In the genomic region with DNA sequence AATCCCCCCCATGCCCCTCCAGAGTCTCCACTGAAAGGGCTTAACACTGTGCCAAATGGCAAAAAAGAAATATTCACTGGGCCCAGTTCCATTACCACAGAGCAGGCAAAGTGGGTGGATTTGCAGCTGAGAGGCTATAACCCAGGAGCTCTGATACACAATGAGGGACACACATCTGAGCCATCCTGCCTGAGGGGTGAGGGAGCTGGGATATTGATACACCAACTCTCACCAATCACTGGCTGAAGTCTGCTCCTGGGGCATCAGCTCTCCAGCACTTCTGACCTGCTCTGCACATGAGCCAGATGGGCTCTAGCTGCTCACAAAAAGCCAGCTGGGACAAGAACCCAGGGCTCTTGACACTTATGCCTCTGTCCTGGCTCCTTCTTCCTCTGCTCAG, we compare ENCODE assay signal across 9 cellular contexts. TPM values are rescaled to one million over a fixed set of nuclear protein-coding genes. Genes with fewer than 3 reads are reported as not detected.
"Had no signal": no experiment of that assay in that cellular context is flagged by ENCODE, and none has a peak within 500 bp of the region (broad histone marks: within the 10 kb centered on the region; RNA-seq: fewer than 3 reads in every experiment).

No MANE protein-coding gene starts in this region.

- H3K27ac ChIP-seq: HL-60, KMS-11 had no signal

- H3K4me3 ChIP-seq: GM23338, HAP-1 had no signal

- H3K9me3 ChIP-seq: HAP-1 had no signal

- H3K4me1 ChIP-seq: HAP-1 had no signal

- ATAC-seq: GM23338, HepG2 had no signal

- DNase-seq: HFFc6, KBM-7 had no signal

- H3K36me3 ChIP-seq: HAP-1 had no signal

RNA-seq across cellular contexts. Expression of a gene that starts 4.9 kb away (rescaled TPM):
- total RNA-seq: GM23338, H1, HFFc6, HT1080 had no signal

RNA-seq across cellular contexts. Expression of a gene that starts 52.1 kb away (rescaled TPM):
- total RNA-seq: GM23338, H1, HepG2, HFFc6, HT1080 had no signal
